ENCODE assay signal across 18 cellular contexts in the genomic region with DNA sequence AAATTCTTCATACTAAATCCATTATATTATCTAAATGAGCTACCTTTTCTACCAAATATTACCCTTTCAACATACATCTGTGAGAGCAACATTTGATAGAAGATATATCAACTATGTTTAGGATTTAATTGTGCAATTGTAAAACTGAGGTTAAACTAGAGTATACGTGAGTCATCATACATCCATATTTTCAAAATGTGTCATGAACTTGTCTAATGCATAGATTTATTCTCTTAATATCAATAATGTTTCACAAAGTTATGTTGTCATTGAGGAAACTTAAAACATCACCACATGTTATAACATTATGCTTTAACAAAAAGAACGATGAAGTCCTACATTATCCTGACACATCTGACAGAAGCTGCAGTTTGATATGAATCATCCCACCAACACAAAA.
DNase-seq lines count a peak whose midpoint lies in the region; ATAC-seq, FAIRE-seq and TF ChIP-seq lines count a peak whose summit lies in the region.
"Had no signal": no experiment of that assay in that cellular context is flagged by ENCODE, and none has a peak within 500 bp of the region (broad histone marks: within the 10 kb centered on the region; RNA-seq: fewer than 3 reads in every experiment).

No MANE protein-coding gene starts in this region.

- H3K27ac Mint-ChIP-seq in Calu3 (ENCODE audit: unreplicated experiment), result no peak overlapping the region
- H3K27ac Mint-ChIP-seq: CD8-positive, alpha-beta T cell; HFFc6 had no signal

- TF ChIP-seq POLR2A in A549 (IDR thresholded peaks at IDR 0.05; ENCODE audit: low read length), result no peak

- H3K4me3 ChIP-seq in A549 (no peak overlapping the region), RWPE2 (ENCODE audit: severe bottlenecking) (no peak overlapping the region), fibroblast of lung (replicated peaks in 1 of 4; ENCODE audit: control extremely low read depth in 1 of 4, insufficient read depth in 1 of 4, low read depth in 3 of 4, low read length in 4 of 4) (no peak overlapping the region)
- H3K4me3 ChIP-seq: HAP-1 had no signal

- H3K4me1 Mint-ChIP-seq in Calu3 (ENCODE audit: low read depth, unreplicated experiment), result no peaks in the 10 kb centered on the region

- CTCF ChIA-PET in A549 (lab: Yijun Ruan, JAX), result no interaction called here
- CTCF ChIA-PET in Calu3 (lab: Charles Lee), result no interaction called here

- H3K4me2 ChIP-seq in A549, result no peak overlapping the region
- H3K4me2 ChIP-seq in fibroblast of lung (ENCODE audit: extremely low read depth, insufficient read depth, low read length), result no peak overlapping the region

- no peaks in the 10 kb centered on the region for H3K27me3 Mint-ChIP-seq in Calu3 (ENCODE audit: unreplicated experiment)

- no peak for ATAC-seq in A549
- peak; percentile 78 for ATAC-seq in RWPE2 (ENCODE audit: low read depth)
- no peak for ATAC-seq in HG02938 (IDR thresholded peaks at IDR 0.05; ENCODE audit: unreplicated experiment)
- ATAC-seq: CD8-positive, alpha-beta T cell had no signal

- DNase-seq in A549 (ENCODE audit: low read depth in 1 of 2, low spot score in 1 of 2) (no peak), HS-5 (ENCODE audit: low read depth) (peak; percentile 60), RWPE2 (ENCODE audit: low spot score) (no peak), fibroblast of lung (ENCODE audit: low read depth in 2 of 2) (peak; percentile 9 to 14), AG20443 (ENCODE audit: low spot score) (no peak), kidney tubule cell (ENCODE audit: low spot score) (no peak), Calu3 (no peak)
- DNase-seq: BE2C; CD8-positive, alpha-beta T cell; COR-L47; DND-41; GF-D8; GOT3; HFFc6 had no signal

- POLR2A ChIA-PET in A549 (lab: Yijun Ruan, JAX), result no interaction called here

- TF ChIP-seq CTCF in A549 (IDR thresholded peaks at IDR 0.05), result no peak
- TF ChIP-seq CTCF in RWPE2 (IDR thresholded peaks at IDR 0.05; ENCODE audit: poor library complexity, severe bottlenecking), result no peak
- no peak for TF ChIP-seq CTCF in fibroblast of lung (conservative IDR thresholded peaks at IDR 0.05 in 1 of 2, IDR thresholded peaks at IDR 0.05 in 1 of 2; ENCODE audit: low read depth in 1 of 2, low read length in 2 of 2)
- no peak for TF ChIP-seq CTCF in Calu3 (IDR thresholded peaks at IDR 0.05; ENCODE audit: unreplicated experiment)

- H3K9me3 Mint-ChIP-seq in Calu3 (ENCODE audit: low read depth, unreplicated experiment), result peaks cover 6% of the 10 kb centered on the region

- H3K27me3 ChIP-seq in RWPE2 (ENCODE audit: insufficient read depth, poor library complexity, severe bottlenecking) (no peaks in the 10 kb centered on the region), fibroblast of lung (ENCODE audit: control insufficient read depth, insufficient read depth, low read length) (no peaks in the 10 kb centered on the region)
- H3K27me3 ChIP-seq: BE2C had no signal

- no peak overlapping the region for H3K9ac ChIP-seq in fibroblast of lung (ENCODE audit: insufficient read depth, low read length)

- H2AFZ ChIP-seq in fibroblast of lung (ENCODE audit: low read length), result no peak overlapping the region

- no peaks in the 10 kb centered on the region for H3K4me1 ChIP-seq in A549
- H3K4me1 ChIP-seq in RWPE2 (ENCODE audit: insufficient read depth, poor library complexity, severe bottlenecking), result peaks cover 22% of the 10 kb centered on the region
- H3K4me1 ChIP-seq in fibroblast of lung (ENCODE audit: control insufficient read depth, extremely low read depth, insufficient read depth, low read length), result no peaks in the 10 kb centered on the region
- H3K4me1 ChIP-seq: BE2C, HAP-1 had no signal

- H3K4me3 Mint-ChIP-seq in Calu3 (ENCODE audit: low read depth, unreplicated experiment), result no peak overlapping the region
- H3K4me3 Mint-ChIP-seq: CD8-positive, alpha-beta T cell; HFFc6 had no signal

- no peaks in the 10 kb centered on the region for H3K36me3 Mint-ChIP-seq in Calu3 (ENCODE audit: insufficient read depth, unreplicated experiment)
- H3K36me3 Mint-ChIP-seq: CD8-positive, alpha-beta T cell had no signal

- no peak for TF ChIP-seq RAD21 in A549 (conservative IDR thresholded peaks at IDR 0.05 in 1 of 2, IDR thresholded peaks at IDR 0.05 in 1 of 2)

- no peaks in the 10 kb centered on the region for H4K20me1 ChIP-seq in fibroblast of lung (ENCODE audit: control insufficient read depth, extremely low read depth, insufficient read depth, low read length)

- H3K79me2 ChIP-seq in fibroblast of lung (ENCODE audit: control insufficient read depth, insufficient read depth, low read length), result no peaks in the 10 kb centered on the region

- H3K36me3 ChIP-seq in RWPE2 (ENCODE audit: low read depth), result no peaks in the 10 kb centered on the region
- H3K36me3 ChIP-seq in fibroblast of lung (ENCODE audit: control insufficient read depth, insufficient read depth, low read length), result no peaks in the 10 kb centered on the region
- H3K36me3 ChIP-seq: BE2C, HAP-1 had no signal

- FAIRE-seq in A549 (lab: Jason Lieb, UNC), result no peak
- FAIRE-seq: GM19239 had no signal

- H3K9me3 ChIP-seq in A549 (no peaks in the 10 kb centered on the region), RWPE2 (ENCODE audit: severe bottlenecking) (no peaks in the 10 kb centered on the region), fibroblast of lung (ENCODE audit: control insufficient read depth, insufficient read depth, low read depth, low read length) (no peaks in the 10 kb centered on the region)
- H3K9me3 ChIP-seq: HAP-1 had no signal

- no TSS peak for BruUV-seq in Calu3 (replicated peaks; lab: Mats Ljungman, UMichigan)

- TF ChIP-seq EP300 in A549 (IDR thresholded peaks at IDR 0.05), result no peak

- 42% methylated on average over 2 of the region's 2 CpGs for WGBS in A549 (ENCODE audit: missing lambda C conversion rate)

- intact Hi-C loops in Calu3 (cut with micrococcal nuclease; ENCODE audit: unreplicated experiment), result no loop called here

- H3K27ac ChIP-seq in A549 (no peak overlapping the region), RWPE2 (ENCODE audit: poor library complexity, severe bottlenecking) (peak overlapping the region; percentile 78), fibroblast of lung (ENCODE audit: insufficient read depth, low read length) (no peak overlapping the region)
- H3K27ac ChIP-seq: C4-2B had no signal

TF ChIP-seq in A549, 52 proteins besides CTCF, POLR2A, EP300 and RAD21:
- no peak for TF ChIP-seq FOSL2 (IDR thresholded peaks at IDR 0.05)
- 0 out of 2 replicates have a peak, but pooled peaks have one; percentile 5 for TF ChIP-seq FOSL2 (CRISPR knock-in tag; IDR thresholded peaks at IDR 0.05)
- no peak for TF ChIP-seq RNF2 (IDR thresholded peaks at IDR 0.05; ENCODE audit: borderline replicate concordance, low read depth)

Comparison
In these comparisons a context has a peak if more than half of its experiments do, and no peak if none do; other contexts are left out.
1. DNase-seq: peak in HS-5 (single experiment) and fibroblast of lung (2 of 2); none in A549 (0 of 2), RWPE2 (single experiment), AG20443 (single experiment), kidney tubule cell (single experiment) and Calu3 (single experiment).